18 cellular contexts compared by ENCODE assay signal in genomic region chr1:23152966-23153684, GRCh38.
"Had no signal": no experiment of that assay in that cellular context is flagged by ENCODE, and none has a peak within 500 bp of the region (broad histone marks: within the 10 kb centered on the region; RNA-seq: fewer than 3 reads in every experiment).

No MANE protein-coding gene starts in this region.

- H3K4me3 Mint-ChIP-seq: activated B cell treated with CpG ODN at 0.5 μM for 24 hours; activated CD8-positive, alpha-beta T cell treated with anti-CD3 and anti-CD28 coated beads for 36 hours; activated naive CD8-positive, alpha-beta T cell treated with anti-CD3 and anti-CD28 coated beads for 36 hours; activated T-cell treated with anti-CD3 and anti-CD28 coated beads, Interleukin-2, amount 50 U/mL, for 4 hours; endodermal cell; natural killer cell; stimulated activated naive CD8-positive, alpha-beta T cell treated with anti-CD3 and anti-CD28 coated beads, Interleukin-15, Interleukin-2, amounts not matched to agents 100 ng/mL and 50 ng/mL, for 24 hours had no signal

- H3K9me3 ChIP-seq: gastroesophageal sphincter, heart right ventricle, upper lobe of left lung had no signal

- H3K36me3 ChIP-seq: gastroesophageal sphincter, heart right ventricle, upper lobe of left lung had no signal

- H3K36me3 Mint-ChIP-seq: natural killer cell had no signal

- H3K4me3 ChIP-seq: dorsolateral prefrontal cortex, gastroesophageal sphincter, heart right ventricle, upper lobe of left lung had no signal

- H3K27me3 Mint-ChIP-seq: activated B cell treated with CpG ODN at 0.5 μM for 24 hours; activated CD8-positive, alpha-beta T cell treated with anti-CD3 and anti-CD28 coated beads for 36 hours; activated naive CD8-positive, alpha-beta T cell treated with anti-CD3 and anti-CD28 coated beads for 36 hours; progenitor cell of endocrine pancreas; stimulated activated naive CD8-positive, alpha-beta T cell treated with anti-CD3 and anti-CD28 coated beads, Interleukin-15, Interleukin-2, amounts not matched to agents 100 ng/mL and 50 ng/mL, for 24 hours had no signal

- H3K27ac ChIP-seq: dorsolateral prefrontal cortex, gastroesophageal sphincter, heart right ventricle, upper lobe of left lung had no signal

- H3K27me3 ChIP-seq: dorsolateral prefrontal cortex, gastroesophageal sphincter, heart right ventricle, upper lobe of left lung had no signal

- ATAC-seq: activated CD8-positive, alpha-beta T cell treated with anti-CD3 and anti-CD28 coated beads for 36 hours; activated T-cell treated with anti-CD3 and anti-CD28 coated beads, Interleukin-2, amount 50 U/mL, for 4 hours; gastroesophageal sphincter; heart right ventricle; left lobe of liver; natural killer cell; right cardiac atrium had no signal

- H3K27ac Mint-ChIP-seq: activated B cell treated with CpG ODN at 0.5 μM for 24 hours; activated CD8-positive, alpha-beta T cell treated with anti-CD3 and anti-CD28 coated beads for 36 hours; activated naive CD8-positive, alpha-beta T cell treated with anti-CD3 and anti-CD28 coated beads for 36 hours; endodermal cell; progenitor cell of endocrine pancreas; stimulated activated naive CD8-positive, alpha-beta T cell treated with anti-CD3 and anti-CD28 coated beads, Interleukin-15, Interleukin-2, amounts not matched to agents 100 ng/mL and 50 ng/mL, for 24 hours had no signal

- H3K9me3 Mint-ChIP-seq: activated B cell treated with CpG ODN at 0.5 μM for 24 hours; activated CD8-positive, alpha-beta T cell treated with anti-CD3 and anti-CD28 coated beads for 36 hours; activated naive CD8-positive, alpha-beta T cell treated with anti-CD3 and anti-CD28 coated beads for 36 hours; activated T-cell treated with anti-CD3 and anti-CD28 coated beads, Interleukin-2, amount 50 U/mL, for 4 hours; endodermal cell; natural killer cell; stimulated activated naive CD8-positive, alpha-beta T cell treated with anti-CD3 and anti-CD28 coated beads, Interleukin-15, Interleukin-2, amounts not matched to agents 100 ng/mL and 50 ng/mL, for 24 hours had no signal

- DNase-seq: activated B cell treated with CpG ODN at 0.5 μM for 24 hours; activated CD4-positive, alpha-beta T cell treated with anti-CD3 and anti-CD28 coated beads for 48 hours; activated CD8-positive, alpha-beta T cell treated with anti-CD3 and anti-CD28 coated beads for 36 hours; activated naive CD8-positive, alpha-beta T cell treated with anti-CD3 and anti-CD28 coated beads for 36 hours; activated T-cell treated with anti-CD3 and anti-CD28 coated beads, Interleukin-2, amount 50 U/mL, for 4 hours; anterior cingulate cortex; dorsolateral prefrontal cortex; endodermal cell; heart right ventricle; mammary epithelial cell; natural killer cell; nucleus accumbens; right cardiac atrium; upper lobe of left lung had no signal
